Comparison of ENCODE assay signal across 8 cellular contexts in genomic region chr16:25108054-25108453, GRCh38. TPM values are rescaled to one million over a fixed set of nuclear protein-coding genes. Genes with fewer than 3 reads are reported as not detected.
DNase-seq lines count a peak whose midpoint lies in the region; ATAC-seq and TF ChIP-seq lines count a peak whose summit lies in the region.

No MANE protein-coding gene starts in this region.

- TF ChIP-seq CTCF in GM06990 (IDR thresholded peaks at IDR 0.05; ENCODE audit: insufficient read depth, low read length, poor library complexity, severe bottlenecking) (peak; percentile 43), neural cell (IDR thresholded peaks at IDR 0.05; ENCODE audit: poor library complexity, severe bottlenecking) (peak; percentile 25)

- DNase-seq in GM06990 (ENCODE audit: extremely low read depth, insufficient read length) (peak; percentile 46), NCI-H1092 treated with DMSO at 0.1 percent for 48 hours (lab: John Stamatoyannopoulos, UW) (peak; percentile 2), amygdala (lab: John Stamatoyannopoulos, UW) (no peak), NCI-H2171 (lab: John Stamatoyannopoulos, UW) (no peak)
- peak; percentile 50 to 53 for DNase-seq in activated T-cell treated with anti-CD3 and anti-CD28 coated beads, Interleukin-2, amount 50 U/mL, for 48 hours

- no peaks in the 10 kb centered on the region for H3K9me3 ChIP-seq in neural cell (ENCODE audit: low read length)

- H3F3A ChIP-seq in neural cell (ENCODE audit: insufficient read depth, low read length, poor library complexity, severe bottlenecking): no peaks in the 10 kb centered on the region

- H3K27me3 ChIP-seq in GM06990 (replicated peaks; ENCODE audit: control insufficient read depth, insufficient read depth, low read length) (no peaks in the 10 kb centered on the region), neural cell (ENCODE audit: insufficient read depth, low read depth, low read length) (no peaks in the 10 kb centered on the region)

- no peak overlapping the region for H2AFZ ChIP-seq in neural cell (ENCODE audit: low read depth, low read length)

- H3K79me2 ChIP-seq in neural cell (replicated peaks; ENCODE audit: insufficient read depth, low read length): peaks cover 13% of the 10 kb centered on the region

- ATAC-seq in HG02973 (IDR thresholded peaks at IDR 0.05; ENCODE audit: unreplicated experiment): no peak
- ATAC-seq in GM19463 (IDR thresholded peaks at IDR 0.05; ENCODE audit: unreplicated experiment): no peak

- H3K36me3 ChIP-seq in GM06990 (ENCODE audit: control insufficient read depth, insufficient read depth, low read length) (no peaks in the 10 kb centered on the region), neural cell (ENCODE audit: insufficient read depth, low read length) (no peaks in the 10 kb centered on the region)

- H3K9ac ChIP-seq in neural cell (ENCODE audit: low read length): no peak overlapping the region

- no peaks in the 10 kb centered on the region for H4K20me1 ChIP-seq in neural cell (ENCODE audit: insufficient read depth)

- H3K4me2 ChIP-seq in neural cell (ENCODE audit: low read length): no peak overlapping the region

- TF ChIP-seq RAD21 in neural cell (conservative IDR thresholded peaks at IDR 0.05): no peak

- no peaks in the 10 kb centered on the region for H3K9me2 ChIP-seq in neural cell (ENCODE audit: insufficient read depth, low read length)

- no peak for TF ChIP-seq EP300 in neural cell (conservative IDR thresholded peaks at IDR 0.05; ENCODE audit: poor library complexity, severe bottlenecking)

- H3K4me3 ChIP-seq in GM06990 (replicated peaks; ENCODE audit: low read depth, low read length) (no peak overlapping the region), neural cell (ENCODE audit: low read length) (no peak overlapping the region)

- no peak overlapping the region for H3K27ac ChIP-seq in neural cell (ENCODE audit: low read length)

TF ChIP-seq in neural cell, 6 proteins besides CTCF, POLR2A, EP300 and RAD21:
- TF ChIP-seq REST (IDR thresholded peaks at IDR 0.05; ENCODE audit: borderline replicate concordance) (no peak), TAF1 (IDR thresholded peaks at IDR 0.05; ENCODE audit: low read depth) (no peak), POLR2AphosphoS5 (IDR thresholded peaks at IDR 0.05) (no peak), EZH2 (IDR thresholded peaks at IDR 0.05; ENCODE audit: borderline replicate concordance, insufficient read depth, low read length, poor library complexity, severe bottlenecking) (no peak), MXI1 (conservative IDR thresholded peaks at IDR 0.05; ENCODE audit: poor library complexity, severe bottlenecking) (no peak), SMC3 (conservative IDR thresholded peaks at IDR 0.05; ENCODE audit: poor library complexity) (no peak)

RNA-seq across cellular contexts. Expression of gene LCMT1, which starts 3.5 kb away (rescaled TPM):
- 45.5 and 62.1 TPM in 2 replicates for polyA plus RNA-seq in neural cell
- 44.6 and 48.4 TPM in 2 replicates for polyA minus RNA-seq in neural cell

Comparison
In these comparisons a context has a peak if more than half of its experiments do, and no peak if none do; other contexts are left out.
1. DNase-seq: peak in GM06990 (single experiment), NCI-H1092 treated with DMSO at 0.1 percent for 48 hours (single experiment) and activated T-cell treated with anti-CD3 and anti-CD28 coated beads, Interleukin-2, amount 50 U/mL, for 48 hours (2 of 2); none in amygdala (0 of 56) and NCI-H2171 (single experiment).